Comparison of ENCODE assay signal across 13 cellular contexts in genomic region chr10:46581997-46582396, GRCh38. TPM values are rescaled to one million over a fixed set of nuclear protein-coding genes. Genes with fewer than 3 reads are reported as not detected.
"Had no signal": no experiment of that assay in that cellular context is flagged by ENCODE, and none has a peak within 500 bp of the region (broad histone marks: within the 10 kb centered on the region; RNA-seq: fewer than 3 reads in every experiment).

No MANE protein-coding gene starts in this region.

RNA-seq across cellular contexts. Expression of gene GPRIN2, which starts 25.5 kb away (rescaled TPM):
- total RNA-seq: activated B cell treated with CpG ODN at 0.5 μM for 24 hours; activated CD4-positive, alpha-beta memory T cell treated with anti-CD3 and anti-CD28 coated beads for 36 hours; activated CD4-positive, alpha-beta memory T cell treated with anti-CD3 and anti-CD28 coated beads, Interleukin-2, amount 10 ng/mL, durations not matched to agents 7 days and 5 days; activated CD4-positive, alpha-beta T cell treated with anti-CD3 and anti-CD28 coated beads for 36 hours; activated CD4-positive, alpha-beta T cell treated with anti-CD3 and anti-CD28 coated beads, Interleukin-2, amount 10 ng/mL, durations not matched to agents 7 days and 5 days; activated CD8-positive, alpha-beta memory T cell treated with anti-CD3 and anti-CD28 coated beads for 36 hours; activated CD8-positive, alpha-beta memory T cell treated with anti-CD3 and anti-CD28 coated beads, Interleukin-2, amount 10 ng/mL, durations not matched to agents 7 days and 5 days; activated CD8-positive, alpha-beta T cell treated with anti-CD3 and anti-CD28 coated beads for 36 hours; activated CD8-positive, alpha-beta T cell treated with anti-CD3 and anti-CD28 coated beads, Interleukin-2, amount 10 ng/mL, durations not matched to agents 7 days and 5 days; T-cell; T-helper 1 cell treated with Interleukin-12 subunit alpha and Interleukin-12 subunit beta and Interleukin-4 antibody, amounts not matched to agents 30 ng/mL and 1 ng/mL, for 36 hours; T-helper 17 cell; T-helper 2 cell treated with Interferon-gamma antibody and Interleukin-4, amounts not matched to agents 100 ng/mL and 5 ng/mL, for 36 hours had no signal
